ENCODE assay signal across 24 cellular contexts in the genomic region with DNA sequence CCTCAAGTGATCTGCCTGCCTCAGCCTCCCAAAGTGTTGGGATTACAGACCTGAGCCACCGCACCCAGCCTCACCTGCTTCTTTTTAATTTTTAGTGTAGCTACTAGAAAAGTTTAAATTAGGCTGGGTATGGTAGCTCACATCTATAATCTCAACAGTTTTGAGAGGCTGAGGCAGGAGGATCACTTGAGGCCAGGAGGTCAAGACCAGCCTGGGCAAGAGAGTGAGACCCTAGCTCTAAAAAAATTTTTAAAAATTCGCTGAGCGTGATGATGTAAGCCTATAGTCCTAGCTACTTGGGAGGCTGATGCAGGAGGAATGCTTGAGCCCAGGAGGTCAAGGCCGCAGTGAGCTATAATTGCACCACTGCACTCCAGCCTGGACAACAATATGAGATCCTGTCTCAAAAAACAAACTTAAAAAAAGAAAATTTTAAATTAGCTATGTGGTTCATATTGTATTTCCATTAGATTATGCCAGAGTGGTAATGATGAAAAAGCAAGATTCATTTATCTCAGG.
"Had no signal": no experiment of that assay in that cellular context is flagged by ENCODE, and none has a peak within 500 bp of the region (broad histone marks: within the 10 kb centered on the region; RNA-seq: fewer than 3 reads in every experiment).

No MANE protein-coding gene starts in this region.

- ATAC-seq: activated naive CD4-positive, alpha-beta T cell treated with anti-CD3 and anti-CD28 coated beads, Interleukin-2, amount 50 U/mL, for 72 hours; activated naive CD8-positive, alpha-beta T cell treated with anti-CD3 and anti-CD28 coated beads, Interleukin-2, amount 50 U/mL, for 24 hours; activated T-cell treated with anti-CD3 and anti-CD28 coated beads, Interleukin-2, amount 50 U/mL, for 4 hours; PC-3 had no signal

- H3K4me1 ChIP-seq: ascending aorta, SJSA1 had no signal

- H3K27me3 Mint-ChIP-seq: activated B cell treated with CpG ODN at 0.5 μM for 24 hours; activated CD4-positive, alpha-beta memory T cell treated with anti-CD3 and anti-CD28 coated beads for 36 hours; activated CD4-positive, alpha-beta T cell treated with anti-CD3 and anti-CD28 coated beads, Interleukin-2, amount 10 ng/mL, durations not matched to agents 24 days and 14 days; activated naive CD8-positive, alpha-beta T cell treated with anti-CD3 and anti-CD28 coated beads, Interleukin-2, amount 50 U/mL, for 24 hours had no signal

- H3K4me3 ChIP-seq: ascending aorta, SJSA1 had no signal

- DNase-seq: activated B cell treated with CpG ODN at 0.5 μM for 24 hours; activated CD4-positive, alpha-beta memory T cell treated with anti-CD3 and anti-CD28 coated beads for 36 hours; activated CD4-positive, alpha-beta T cell treated with anti-CD3 and anti-CD28 coated beads for 1 hour; activated CD4-positive, alpha-beta T cell treated with anti-CD3 and anti-CD28 coated beads, Interleukin-2, amount 10 ng/mL, durations not matched to agents 24 days and 14 days; activated effector memory CD4-positive, alpha-beta T cell treated with anti-CD3 and anti-CD28 coated beads, Interleukin-2, amount 50 U/mL, for 16 hours; activated naive CD4-positive, alpha-beta T cell treated with Interleukin-2 at 50 U/mL for 16 hours; activated naive CD8-positive, alpha-beta T cell treated with anti-CD3 and anti-CD28 coated beads, Interleukin-2, amount 50 U/mL, for 24 hours; activated T-cell treated with anti-CD3 and anti-CD28 coated beads, Interleukin-2, amount 50 U/mL, for 4 hours; amniotic stem cell; NCI-H1092; NCI-H1417; NCI-H2029; NCI-H2107; NCI-H2171 treated with DMSO at 0.1 percent for 48 hours; NCI-H526; NCI-H774; PC-3; SHP77; T-helper 2 cell; T1000 had no signal

- H3K4me3 Mint-ChIP-seq: activated B cell treated with CpG ODN at 0.5 μM for 24 hours; activated CD4-positive, alpha-beta memory T cell treated with anti-CD3 and anti-CD28 coated beads for 36 hours; activated CD4-positive, alpha-beta T cell treated with anti-CD3 and anti-CD28 coated beads, Interleukin-2, amount 10 ng/mL, durations not matched to agents 24 days and 14 days; activated naive CD8-positive, alpha-beta T cell treated with anti-CD3 and anti-CD28 coated beads, Interleukin-2, amount 50 U/mL, for 24 hours; activated T-cell treated with anti-CD3 and anti-CD28 coated beads, Interleukin-2, amount 50 U/mL, for 4 hours; brain had no signal

- H3K9me3 Mint-ChIP-seq: activated B cell treated with CpG ODN at 0.5 μM for 24 hours; activated CD4-positive, alpha-beta memory T cell treated with anti-CD3 and anti-CD28 coated beads for 36 hours; activated CD4-positive, alpha-beta T cell treated with anti-CD3 and anti-CD28 coated beads, Interleukin-2, amount 10 ng/mL, durations not matched to agents 24 days and 14 days; activated naive CD4-positive, alpha-beta T cell treated with anti-CD3 and anti-CD28 coated beads, Interleukin-2, amount 50 U/mL, for 72 hours; activated naive CD8-positive, alpha-beta T cell treated with anti-CD3 and anti-CD28 coated beads, Interleukin-2, amount 50 U/mL, for 24 hours; activated T-cell treated with anti-CD3 and anti-CD28 coated beads, Interleukin-2, amount 50 U/mL, for 4 hours; brain had no signal

- H3K27ac ChIP-seq: ascending aorta, SJSA1 had no signal

- H3K4me1 Mint-ChIP-seq: activated naive CD8-positive, alpha-beta T cell treated with anti-CD3 and anti-CD28 coated beads, Interleukin-2, amount 50 U/mL, for 24 hours had no signal

- H3K27me3 ChIP-seq: ascending aorta, SJSA1 had no signal

- H3K9me3 ChIP-seq: ascending aorta, SJSA1 had no signal

- H3K27ac Mint-ChIP-seq: activated B cell treated with CpG ODN at 0.5 μM for 24 hours; activated CD4-positive, alpha-beta memory T cell treated with anti-CD3 and anti-CD28 coated beads for 36 hours; activated CD4-positive, alpha-beta T cell treated with anti-CD3 and anti-CD28 coated beads, Interleukin-2, amount 10 ng/mL, durations not matched to agents 24 days and 14 days; activated naive CD4-positive, alpha-beta T cell treated with anti-CD3 and anti-CD28 coated beads, Interleukin-2, amount 50 U/mL, for 72 hours; activated naive CD8-positive, alpha-beta T cell treated with anti-CD3 and anti-CD28 coated beads, Interleukin-2, amount 50 U/mL, for 24 hours had no signal
